ENCODE assay signal across 1 cellular context in the genomic region with DNA sequence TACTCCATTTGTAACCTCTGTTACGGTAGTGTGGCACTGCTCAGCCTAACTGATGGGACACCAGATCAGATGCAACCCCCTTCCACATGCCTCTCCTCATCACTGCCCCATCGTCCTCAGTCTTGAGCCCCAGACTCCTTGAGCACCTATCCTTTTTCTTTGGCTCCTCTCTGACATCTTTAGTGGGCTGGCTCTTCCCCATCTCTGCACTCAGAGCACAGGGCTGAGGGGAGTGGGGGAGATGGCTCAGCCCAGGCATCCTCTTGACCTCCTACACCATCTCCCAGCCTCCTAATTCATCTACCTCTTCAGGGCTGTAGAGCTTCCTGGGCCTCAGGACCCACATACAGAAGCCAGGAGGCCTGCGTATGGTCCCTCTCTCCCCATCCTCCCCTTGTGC.
TF ChIP-seq lines count a peak whose summit lies in the region.

No MANE protein-coding gene starts in this region.

TF ChIP-seq in HepG2, 621 proteins besides CTCF, POLR2A, EP300 and RAD21:
- TF ChIP-seq ZNF7 (CRISPR knock-in tag; IDR thresholded peaks at IDR 0.05) (no peak), ZNF33A (CRISPR knock-in tag; IDR thresholded peaks at IDR 0.05; ENCODE audit: borderline replicate concordance) (no peak), ZNF619 (CRISPR knock-in tag; IDR thresholded peaks at IDR 0.05) (no peak), PTBP1 (IDR thresholded peaks at IDR 0.05; ENCODE audit: low read depth, low read length, poor library complexity, severe bottlenecking) (no peak), ETV6 (CRISPR knock-in tag; conservative IDR thresholded peaks at IDR 0.05) (no peak), BHLHE40 (IDR thresholded peaks at IDR 0.05; ENCODE audit: low read length) (no peak), ZFP90 (CRISPR knock-in tag; IDR thresholded peaks at IDR 0.05; ENCODE audit: borderline replicate concordance) (no peak), ERF (CRISPR knock-in tag; IDR thresholded peaks at IDR 0.05) (no peak), KLF12 (CRISPR knock-in tag; IDR thresholded peaks at IDR 0.05; ENCODE audit: borderline replicate concordance) (no peak), JDP2 (CRISPR knock-in tag; IDR thresholded peaks at IDR 0.05; ENCODE audit: borderline replicate concordance) (no peak)
TF ChIP-seq in HepG2: peak in this region for 0.
